8 cellular contexts compared by ENCODE assay signal in the genomic region with DNA sequence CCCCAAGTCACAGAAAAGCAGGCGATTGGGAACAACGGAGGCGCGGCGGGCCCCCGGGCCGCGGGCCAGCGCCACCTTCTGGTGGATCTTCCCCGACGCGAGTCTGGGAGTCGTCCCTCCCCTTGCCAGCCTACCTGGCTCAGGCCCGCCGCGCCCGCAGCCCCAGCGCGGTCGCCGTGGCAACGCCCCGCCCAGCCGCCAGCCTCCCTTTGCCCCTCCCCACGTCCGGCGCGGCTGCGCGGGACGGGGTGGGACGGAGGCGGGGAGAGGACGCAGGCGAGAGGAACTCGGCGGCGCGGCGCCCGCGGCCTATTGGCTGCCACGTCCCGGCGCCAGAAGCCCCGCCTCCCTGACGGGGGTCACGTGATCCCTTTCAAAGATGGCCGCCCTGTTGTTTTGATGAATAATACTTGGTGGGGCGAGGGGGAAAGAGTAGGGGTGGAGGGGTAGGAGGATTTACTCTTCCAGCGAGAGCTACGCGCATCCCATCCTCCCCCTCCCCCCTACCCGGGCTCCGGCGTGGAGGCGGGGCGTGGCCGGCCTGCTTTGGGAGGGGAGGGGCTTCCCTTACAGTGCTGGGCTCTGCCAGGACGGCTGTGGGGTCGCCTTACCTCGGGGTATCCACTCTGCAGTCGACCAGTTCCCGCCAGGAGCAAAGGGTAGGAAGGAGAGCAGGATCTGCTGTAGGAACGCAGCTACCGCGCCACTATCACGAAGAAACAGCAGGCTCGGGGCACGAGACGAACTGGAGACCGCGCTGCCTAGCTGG. TPM values are rescaled to one million over a fixed set of nuclear protein-coding genes. Genes with fewer than 3 reads are reported as not detected.
A peak's percentile ranks its signal among the peaks of the same experiment; 100 is the strongest.
DNase-seq lines count a peak whose midpoint lies in the region; ATAC-seq, FAIRE-seq and TF ChIP-seq lines count a peak whose summit lies in the region.

A gene (plus strand): TSS at position 369 of the 769 bp plus-strand sequence. CDS start 713 bp downstream, outside the sequence.

- H3K4me1 ChIP-seq in adipocyte (ENCODE audit: control insufficient read depth, insufficient read depth, low read length) = peaks cover 13% of the 10 kb centered on the region

- H3K4me3 ChIP-seq in adipocyte (ENCODE audit: low read length) = peak within 1 kb of the TSS; percentile 97

- H3K27me3 Mint-ChIP-seq in type B pancreatic cell = no peaks in the 10 kb centered on the region

- peak; percentile 97 for TF ChIP-seq CTCF in type B pancreatic cell (conservative IDR thresholded peaks at IDR 0.05)

- H3K9me3 Mint-ChIP-seq in type B pancreatic cell = no peaks in the 10 kb centered on the region

- no peak for TF ChIP-seq POLR2A in GM12891 (IDR thresholded peaks at IDR 0.05; ENCODE audit: low read depth, low read length)

- H3K27me3 ChIP-seq in adipocyte (replicated peaks; ENCODE audit: control insufficient read depth, insufficient read depth, low read length) = no peaks in the 10 kb centered on the region

- H3K9ac ChIP-seq in adipocyte (ENCODE audit: low read length) = peak within 1 kb of the TSS; percentile 98

- intact Hi-C loops in cardiac septum (cut with DNase I) = loop anchor here (2.0 to 5.0 kb wide), 4 partner anchors 75 to 155 kb away; a partner anchor contains a TSS

- peaks cover 23% of the 10 kb centered on the region for H3K4me1 Mint-ChIP-seq in type B pancreatic cell (ENCODE audit: unreplicated experiment)

- H3K36me3 Mint-ChIP-seq in type B pancreatic cell = no peaks in the 10 kb centered on the region

- DNase-seq in GM12891 (ENCODE audit: insufficient read length, low spot score) (peak; percentile 97), NCI-H1436 (lab: John Stamatoyannopoulos, UW) (peak; percentile 97), T follicular helper cell (ENCODE audit: low read depth) (peak; percentile 98), adipocyte (ENCODE audit: low read depth) (peak; percentile 99), cardiac septum (ENCODE audit: low spot score) (peak; percentile 99), pons (ENCODE audit: low spot score) (peak; percentile 99), type B pancreatic cell (ENCODE audit: extremely low spot score, unreplicated experiment) (peak; percentile 100)

- H3K4me3 Mint-ChIP-seq in type B pancreatic cell = peak within 1 kb of the TSS; percentile 94

- H3K36me3 ChIP-seq in adipocyte (ENCODE audit: control insufficient read depth, insufficient read depth, low read length, severe bottlenecking) = no peaks in the 10 kb centered on the region

- peak within 1 kb of the TSS; percentile 88 for H3K27ac Mint-ChIP-seq in type B pancreatic cell

- peak; percentile 94 for ATAC-seq in HG02840 (IDR thresholded peaks at IDR 0.05; ENCODE audit: low FRiP score, unreplicated experiment)

- FAIRE-seq in GM12891 (lab: Jason Lieb, UNC) = peak; percentile 100

- no peaks in the 10 kb centered on the region for H3K9me3 ChIP-seq in adipocyte (ENCODE audit: control insufficient read depth, low read length)

TF ChIP-seq in GM12891, 5 proteins besides CTCF, POLR2A, EP300 and RAD21:
- TF ChIP-seq PAX5 (IDR thresholded peaks at IDR 0.05; ENCODE audit: insufficient read depth, low read length, severe bottlenecking) (peak; percentile 54), POU2F2 (IDR thresholded peaks at IDR 0.05; ENCODE audit: low read depth, low read length) (no peak), TAF1 (IDR thresholded peaks at IDR 0.05; ENCODE audit: low read depth, low read length) (peak; percentile 70), POLR2AphosphoS5 (IDR thresholded peaks at IDR 0.05; ENCODE audit: low read depth, low read length) (no peak), SPI1 (IDR thresholded peaks at IDR 0.05; ENCODE audit: low read depth, low read length) (peak; percentile 26; the same call in 1 of the 2 replicates)
TF ChIP-seq in GM12891: peak in this region for 3.

RNA-seq across cellular contexts. Expression of the gene that starts here (rescaled TPM):
- 16.0 TPM for polyA plus RNA-seq in GM12891 (2012; ENCODE audit: low read depth, missing spikeins)
- total RNA-seq in cardiac septum (62.1 TPM), type B pancreatic cell (ENCODE audit: low replicate concordance) (55.1 and 58.7 TPM in 2 replicates)

Comparison
In these comparisons a context has a peak if more than half of its experiments do, and no peak if none do; other contexts are left out.
1. Peak in every context shown above with its lines: DNase-seq, ATAC-seq and H3K4me3 ChIP-seq.